ENCODE assay signal across 35 cellular contexts in genomic region chr17:57685499-57686132, GRCh38. TPM values are rescaled to one million over a fixed set of nuclear protein-coding genes. Genes with fewer than 3 reads are reported as not detected.
DNase-seq lines count a peak whose midpoint lies in the region; ATAC-seq, FAIRE-seq and TF ChIP-seq lines count a peak whose summit lies in the region.
"Had no signal": no experiment of that assay in that cellular context is flagged by ENCODE, and none has a peak within 500 bp of the region (broad histone marks: within the 10 kb centered on the region; RNA-seq: fewer than 3 reads in every experiment).

No MANE protein-coding gene starts in this region.

- no peaks in the 10 kb centered on the region for H3K9me3 ChIP-seq in GM12878 (replicated peaks; ENCODE audit: control insufficient read depth, insufficient read depth, low read length)
- no peaks in the 10 kb centered on the region for H3K9me3 ChIP-seq in lung (ENCODE audit: control insufficient read depth in 2 of 2, insufficient read depth in 1 of 2, low read length in 1 of 2)
- H3K9me3 ChIP-seq: Caco-2, gastrocnemius medialis, pancreas had no signal

- intact Hi-C loops in GM12878 (cut with micrococcal nuclease; ENCODE audit: unreplicated experiment) = no loop called here

- SMC1A ChIA-PET in GM12878 (lab: Charles Lee; ENCODE audit: uncharacterized antibody, unreplicated experiment) = interaction anchor here (0.6 to 1.0 kb wide), 3 partner anchors 10 to 920 kb away, joined by 3 read pairs; no protein-coding TSS in a partner anchor

- H3K36me3 ChIP-seq in GM12878 (ENCODE audit: control insufficient read depth in 2 of 2, insufficient read depth in 2 of 2, low read length in 1 of 2) (no peaks in the 10 kb centered on the region; a peak in 1 of 4 replicates), lung (ENCODE audit: control insufficient read depth in 2 of 2, insufficient read depth in 2 of 2, low read length in 2 of 2) (peaks cover 0 to 1% of the 10 kb centered on the region in 2 donors)
- H3K36me3 ChIP-seq: gastrocnemius medialis, pancreas had no signal

- ATAC-seq in GM12878 (no peak), lung (ENCODE audit: insufficient read depth, low FRiP score) (no peak), HG02938 (IDR thresholded peaks at IDR 0.05; ENCODE audit: unreplicated experiment) (no peak), GM18498 (IDR thresholded peaks at IDR 0.05; ENCODE audit: unreplicated experiment) (no peak), HG02642 (IDR thresholded peaks at IDR 0.05; ENCODE audit: poor library complexity, unreplicated experiment) (no peak)
- ATAC-seq: activated CD4-positive, CD25-positive, alpha-beta regulatory T cell treated with anti-CD3 and anti-CD28 coated beads, Interleukin-2, amount 50 U/mL, for 24 hours; gastrocnemius medialis; left cardiac atrium; pancreas; stimulated activated naive CD8-positive, alpha-beta T cell treated with anti-CD3 and anti-CD28 coated beads, Interleukin-15, Interleukin-2, amounts not matched to agents 100 U/mL and 50 U/mL, for 24 hours; T-cell had no signal

- BruUV-seq in GM12878 (replicated peaks; lab: Mats Ljungman, UMichigan) = no TSS peak

- TF ChIP-seq EP300 in GM12878 (IDR thresholded peaks at IDR 0.05; ENCODE audit: borderline replicate concordance in 1 of 2, control insufficient read depth in 1 of 2, low read depth in 2 of 2, low read length in 2 of 2) = no peak

- FAIRE-seq in GM12891 (lab: Jason Lieb, UNC) = peak; percentile 26
- FAIRE-seq in GM12878 (lab: Jason Lieb, UNC) = no peak
- FAIRE-seq: pancreas had no signal

- DNase-seq in DMS53 (lab: John Stamatoyannopoulos, UW) (peak; percentile 37), DMS53 treated with DMSO at 0.1 percent for 48 hours (lab: John Stamatoyannopoulos, UW; ENCODE audit: unreplicated experiment) (no peak), GM12891 (ENCODE audit: insufficient read length, low spot score) (no peak), GM12878 (ENCODE audit: low read depth, low spot score) (no peak), lung (ENCODE audit: low spot score) (peak; percentile 19)
- DNase-seq: activated CD4-positive, alpha-beta T cell treated with anti-CD3 and anti-CD28 coated beads, Interleukin-2, amount 50 U/mL, for 48 hours; activated naive CD4-positive, alpha-beta T cell treated with anti-CD3 and anti-CD28 coated beads, Interleukin-2, amount 50 U/mL, for 16 hours; activated T-cell treated with anti-CD3 and anti-CD28 coated beads for 4 hours; Caco-2; cerebellar nuclear complex; DMS79 treated with DMSO at 0.1 percent for 48 hours; dorsolateral prefrontal cortex; gastrocnemius medialis; IMR-90; left cardiac atrium; NCI-H1048; NCI-H1694; NCI-H510A; OCI-M1; pancreas; stimulated activated CD4-positive, alpha-beta T cell treated with anti-CD3 and anti-CD28 coated beads, Interleukin-2, amount 100 ng/mL, for 24 hours; stimulated activated naive CD8-positive, alpha-beta T cell treated with anti-CD3 and anti-CD28 coated beads, Interleukin-15, Interleukin-2, amounts not matched to agents 100 U/mL and 50 U/mL, for 24 hours; T-cell had no signal

- no peak for TF ChIP-seq POLR2A in GM12891 (IDR thresholded peaks at IDR 0.05; ENCODE audit: low read depth, low read length)
- TF ChIP-seq POLR2A in GM12878 (IDR thresholded peaks at IDR 0.05; ENCODE audit: low read depth, low read length) = 0 out of 2 replicates have a peak, but pooled peaks have one; percentile 29

- POLR2A ChIA-PET in GM12878 (lab: Charles Lee) = no interaction called here

- no peak for TF ChIP-seq CTCF in GM12878 (IDR thresholded peaks at IDR 0.05 in 2 of 3, conservative IDR thresholded peaks at IDR 0.05 in 1 of 3; ENCODE audit: control insufficient read depth in 2 of 3, extremely low read depth in 1 of 3, insufficient read depth in 1 of 3, low read depth in 3 of 3, low read length in 3 of 3)
- TF ChIP-seq CTCF in lung (IDR thresholded peaks at IDR 0.05; ENCODE audit: control extremely low read depth, extremely low read depth) = no peak

- no peak overlapping the region for H3K9ac ChIP-seq in GM12878 (ENCODE audit: control insufficient read depth, insufficient read depth, low read length)

- H3K4me1 ChIP-seq in GM12878 (ENCODE audit: control insufficient read depth, insufficient read depth, low read length) (no peaks in the 10 kb centered on the region), lung (ENCODE audit: control insufficient read depth in 2 of 2, insufficient read depth in 2 of 2, low read length in 2 of 2) (no peaks in the 10 kb centered on the region)
- H3K4me1 ChIP-seq: gastrocnemius medialis, pancreas had no signal

- no peak for TF ChIP-seq RAD21 in GM12878 (IDR thresholded peaks at IDR 0.05; ENCODE audit: insufficient read depth, low read depth, low read length)

- H3K4me2 ChIP-seq in GM12878 (ENCODE audit: control insufficient read depth, insufficient read depth) = no peak overlapping the region

- no peaks in the 10 kb centered on the region for H4K20me1 ChIP-seq in GM12878 (ENCODE audit: control insufficient read depth, insufficient read depth)

- CTCF ChIA-PET in GM12878 (lab: Yijun Ruan, JAX) = interaction anchor here (1.9 kb wide), 1 partner anchor 14 kb away, joined by 7 read pairs; no protein-coding TSS in a partner anchor

- H3K27me3 ChIP-seq in GM12878 (replicated peaks in 1 of 2; ENCODE audit: control insufficient read depth in 2 of 2, insufficient read depth in 2 of 2, low read length in 1 of 2) = no peaks in the 10 kb centered on the region
- no peaks in the 10 kb centered on the region for H3K27me3 ChIP-seq in lung (ENCODE audit: control insufficient read depth, insufficient read depth)
- H3K27me3 ChIP-seq: dorsolateral prefrontal cortex, gastrocnemius medialis, pancreas had no signal

- WGBS in GM12878 (ENCODE audit: insufficient coverage, insufficient replicate concordance, low lambda C conversion rate, missing lambda C conversion rate) = 76% methylated on average over 7 of the region's 7 CpGs
- WGBS in lung, 2 donors = 86 to 91% methylated on average over 7 of the region's 7 CpGs

- in situ Hi-C loops in GM12878 (cut with MboI) = no loop called here

- no peaks in the 10 kb centered on the region for H3K79me2 ChIP-seq in GM12878 (ENCODE audit: control insufficient read depth, insufficient read depth, low read length)

- H3K4me3 ChIP-seq in GM12878 (no peak overlapping the region), lung (no peak overlapping the region)
- H3K4me3 ChIP-seq: dorsolateral prefrontal cortex, gastrocnemius medialis, pancreas had no signal

- H3K27ac ChIP-seq in GM12878 (ENCODE audit: control insufficient read depth, insufficient read depth) (no peak overlapping the region), lung (ENCODE audit: low read depth in 1 of 2, low read length in 1 of 2) (no peak overlapping the region)
- H3K27ac ChIP-seq: 22Rv1, dorsolateral prefrontal cortex, gastrocnemius medialis, pancreas had no signal

- RAD21 ChIA-PET in GM12878 (lab: Charles Lee; ENCODE audit: unreplicated experiment) = interaction anchor here (1.0 kb wide), 1 partner anchor 444 kb away, joined by 3 read pairs; no protein-coding TSS in a partner anchor

- H2AFZ ChIP-seq in GM12878 (ENCODE audit: control insufficient read depth, low read depth, low read length) = no peak overlapping the region

TF ChIP-seq in GM12891, 5 proteins besides CTCF, POLR2A, EP300 and RAD21:
- TF ChIP-seq POLR2AphosphoS5 (IDR thresholded peaks at IDR 0.05; ENCODE audit: low read depth, low read length) = peak; percentile 34; the same call in 1 of the 2 replicates
- TF ChIP-seq SPI1 (IDR thresholded peaks at IDR 0.05; ENCODE audit: low read depth, low read length) = no peak
- no peak for TF ChIP-seq TAF1 (IDR thresholded peaks at IDR 0.05; ENCODE audit: low read depth, low read length)
- TF ChIP-seq POU2F2 (IDR thresholded peaks at IDR 0.05; ENCODE audit: low read depth, low read length) = no peak

TF ChIP-seq in GM12878, 131 proteins besides CTCF, POLR2A, EP300 and RAD21:
- TF ChIP-seq TCF12 (IDR thresholded peaks at IDR 0.05; ENCODE audit: low read depth, low read length) (no peak), POLR2AphosphoS5 (IDR thresholded peaks at IDR 0.05; ENCODE audit: low read length) (peak; percentile 32; the same call in 1 of the 2 replicates)

RNA-seq across cellular contexts. Expression of gene CCDC182, which starts 59.5 kb away (rescaled TPM):
- polyA plus RNA-seq in GM12891 (2012; ENCODE audit: low read depth, missing spikeins) = not detected
- total RNA-seq in GM12878 (2013; cell fraction: nucleolus; rRNA removed) = not detected in 2 replicates
- total RNA-seq in GM12878 (2014; rRNA removed) = not detected in 2 replicates
- total RNA-seq in GM12878 (2014; rRNA removed; fragmentation: Illumina TruSeq; extraction: Trizol) = not detected in 2 replicates
- total RNA-seq in GM12878 (2021) = not detected in 2 replicates
- polyA plus RNA-seq in GM12878 (2011; ENCODE audit: low read depth) = not detected
- polyA plus RNA-seq in GM12878 (2011; rRNA removed) = not detected in 2 replicates
- not detected in 2 replicates for polyA plus RNA-seq in GM12878 (2011; cell fraction: cytosol; rRNA removed)
- polyA plus RNA-seq in GM12878 (2011; cell fraction: nucleus; rRNA removed) = not detected in 2 replicates
- polyA plus RNA-seq in GM12878 (2012) = not detected in 2 replicates
- not detected in 2 replicates for polyA plus RNA-seq in GM12878 (2014; fragmentation: Illumina TruSeq; extraction: Trizol)
- not detected for polyA plus RNA-seq in GM12878 (2014; fragmentation: Nextera tagmentation; extraction: Ambion mirVana)
- not detected in 2 replicates for polyA plus RNA-seq in GM12878 (2014; rRNA removed)
- not detected for polyA plus RNA-seq in GM12878 (2016; fragmentation: Nextera tagmentation; extraction: Ambion mirVana)
- polyA minus RNA-seq in GM12878 (2011; rRNA and poly(A)+ RNA removed) = not detected in 2 replicates
- polyA minus RNA-seq in GM12878 (2011; cell fraction: cytosol; rRNA and poly(A)+ RNA removed) = not detected in 2 replicates
- polyA minus RNA-seq in GM12878 (2011; cell fraction: nucleus; rRNA and poly(A)+ RNA removed) = not detected in 2 replicates
- total RNA-seq in lung = not detected
- not detected for polyA plus RNA-seq in lung
- total RNA-seq: activated T-helper 2 cell treated with anti-CD3 and anti-CD28 coated beads, Interferon-gamma antibody, Interleukin-2, Interleukin-4, amounts not matched to agents 10 μg/mL and 5 μg/mL and 100 μg/mL, durations not matched to agents 14 hours and 24 hours and 36 hours; Caco-2; fibroblast of lung; gastrocnemius medialis; IMR-90; left cardiac atrium; lung microvascular endothelial cell; neural crest cell; pancreas; T-cell; temporal lobe; urinary bladder had no signal
- polyA plus RNA-seq: CD14-positive monocyte, fibroblast of lung, IMR-90, pancreas, urinary bladder had no signal

Comparison
In these comparisons a context has a peak if more than half of its experiments do, and no peak if none do; other contexts are left out.
1. DNase-seq: peak in DMS53 (single experiment) and lung (single experiment); none in DMS53 treated with DMSO at 0.1 percent for 48 hours (single experiment), GM12891 (single experiment) and GM12878 (single experiment).